29 cellular contexts compared by ENCODE assay signal in the genomic region with DNA sequence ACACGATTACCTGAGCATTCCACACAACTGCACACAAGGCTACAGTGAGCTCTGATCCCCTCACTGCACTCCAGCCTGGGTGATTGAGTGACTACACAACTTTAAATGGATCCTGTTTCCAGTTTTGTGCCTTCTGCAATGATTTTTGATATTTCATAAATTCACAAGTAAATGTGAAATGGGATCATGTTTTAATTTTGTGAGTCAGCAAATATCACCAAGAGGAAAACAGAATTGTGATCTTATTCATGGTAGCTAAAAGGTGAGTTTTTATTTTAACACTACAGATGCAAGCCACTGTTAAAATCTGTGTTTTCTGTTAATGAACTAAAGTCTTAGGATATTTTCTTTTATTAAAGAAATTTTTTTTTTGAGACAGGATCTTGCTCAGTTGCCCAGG.
"Had no signal": no experiment of that assay in that cellular context is flagged by ENCODE, and none has a peak within 500 bp of the region (broad histone marks: within the 10 kb centered on the region; RNA-seq: fewer than 3 reads in every experiment).

No MANE protein-coding gene starts in this region.

- DNase-seq: naive thymus-derived CD4-positive, alpha-beta T cell; natural killer cell; occipital lobe; ovary; posterior cingulate gyrus; psoas muscle; right cardiac atrium; spleen; stimulated activated CD4-positive, alpha-beta T cell treated with anti-CD3 and anti-CD28 coated beads, Interleukin-12 subunit alpha, Interleukin-12 subunit beta, amount 100 ng/mL, for 4 hours; stimulated activated CD4-positive, alpha-beta T cell treated with anti-CD3 and anti-CD28 coated beads, Interleukin-1b, Interleukin-23, amount 100 ng/mL, for 48 hours; stimulated activated CD4-positive, alpha-beta T cell treated with anti-CD3 and anti-CD28 coated beads, Interleukin-4, amount 100 ng/mL, for 1 hour; stimulated activated CD4-positive, alpha-beta T cell treated with anti-CD3 and anti-CD28 coated beads, Interleukin-4, amount 100 ng/mL, for 4 hours; stimulated activated CD8-positive, alpha-beta memory T cell treated with anti-CD3 and anti-CD28 coated beads, Interleukin-4, amount 100 ng/mL, for 48 hours; stimulated activated naive CD4-positive, alpha-beta T cell; stimulated activated naive CD8-positive, alpha-beta T cell treated with anti-CD3 and anti-CD28 coated beads, Interleukin-15, amount 100 ng/mL, for 72 hours; stimulated activated naive CD8-positive, alpha-beta T cell treated with anti-CD3 and anti-CD28 coated beads, Interleukin-15, Interleukin-2, amounts not matched to agents 100 U/mL and 50 U/mL, for 24 hours; substantia nigra; testis; tibial artery; transverse colon; upper lobe of right lung had no signal

- H3K4me2 ChIP-seq: neural progenitor cell, smooth muscle cell had no signal

- ATAC-seq: naive thymus-derived CD4-positive, alpha-beta T cell; natural killer cell; psoas muscle; right cardiac atrium; sciatic nerve; stimulated activated memory B cell treated with anti-CD40 and anti-IgM and Interleukin-4, amounts not matched to agents 10 μg/mL and 1 μg/mL and 100 μg/mL, for 72 hours; stimulated activated naive CD8-positive, alpha-beta T cell treated with anti-CD3 and anti-CD28 coated beads, Interleukin-15, amount 100 ng/mL, for 72 hours; stimulated activated naive CD8-positive, alpha-beta T cell treated with anti-CD3 and anti-CD28 coated beads, Interleukin-15, Interleukin-2, amounts not matched to agents 100 U/mL and 50 U/mL, for 24 hours; upper lobe of right lung had no signal

- H3K9ac ChIP-seq: neural progenitor cell, parathyroid adenoma had no signal

- H3K9me3 ChIP-seq: ovary, psoas muscle, spleen, suprapubic skin, testis, tibial artery, transverse colon, upper lobe of right lung, vagina had no signal

- H3K36me3 ChIP-seq: neural progenitor cell, ovary, spleen, suprapubic skin, tibial artery, transverse colon, upper lobe of right lung, vagina had no signal

- H3K79me2 ChIP-seq: parathyroid adenoma had no signal

- H3K27me3 ChIP-seq: neural progenitor cell, ovary, spleen, suprapubic skin, testis, transverse colon, upper lobe of right lung, vagina had no signal

- H3K4me1 ChIP-seq: neural progenitor cell, psoas muscle, suprapubic skin, testis, tibial artery, upper lobe of right lung, vagina had no signal

- H3K27ac ChIP-seq: neural progenitor cell, ovary, parathyroid adenoma, psoas muscle, skin epidermis, spleen, suprapubic skin, testis, tibial artery, transverse colon, upper lobe of right lung, vagina had no signal

- H2AFZ ChIP-seq: neural progenitor cell, parathyroid adenoma had no signal

- H3K4me3 ChIP-seq: neural progenitor cell, ovary, psoas muscle, skin epidermis, smooth muscle cell, spleen, suprapubic skin, testis, tibial artery, transverse colon, upper lobe of right lung, vagina had no signal
